Comparison of ENCODE assay signal across 25 cellular contexts in the genomic region with DNA sequence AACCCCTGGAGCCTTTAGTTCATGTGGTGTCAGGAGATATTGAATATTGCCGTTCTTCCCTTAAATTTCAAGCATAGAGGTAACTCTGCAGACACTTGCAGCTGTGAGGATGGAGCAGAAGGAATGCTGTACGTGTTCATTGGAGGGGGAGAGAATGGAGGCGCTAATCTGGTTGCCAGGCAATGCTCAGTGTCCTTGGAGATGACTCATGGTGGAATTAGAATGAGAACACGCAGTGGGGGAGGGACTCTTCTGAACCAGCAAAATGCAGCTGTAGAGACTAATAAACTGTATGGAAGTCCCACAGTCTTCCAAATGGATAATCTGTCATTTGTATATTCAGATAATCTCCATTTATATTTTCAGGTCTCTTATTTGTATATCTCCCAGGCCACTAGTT. TPM values are rescaled to one million over a fixed set of nuclear protein-coding genes. Genes with fewer than 3 reads are reported as not detected.
DNase-seq lines count a peak whose midpoint lies in the region; ATAC-seq, FAIRE-seq and TF ChIP-seq lines count a peak whose summit lies in the region.
"Had no signal": no experiment of that assay in that cellular context is flagged by ENCODE, and none has a peak within 500 bp of the region (broad histone marks: within the 10 kb centered on the region; RNA-seq: fewer than 3 reads in every experiment).

No MANE protein-coding gene starts in this region.

- H3K27me3 ChIP-seq in HepG2 (ENCODE audit: control insufficient read depth in 1 of 2, insufficient read depth in 2 of 2, low read length in 2 of 2) (no peaks in the 10 kb centered on the region), right lobe of liver (no peaks in the 10 kb centered on the region), dorsolateral prefrontal cortex (no peaks in the 10 kb centered on the region)
- H3K27me3 ChIP-seq: esophagus squamous epithelium had no signal

- no peak overlapping the region for H3K27ac Mint-ChIP-seq in chondrocyte (ENCODE audit: unreplicated experiment)
- H3K27ac Mint-ChIP-seq in CD14-positive monocyte: no peak overlapping the region
- H3K27ac Mint-ChIP-seq: activated CD4-positive, alpha-beta memory T cell treated with anti-CD3 and anti-CD28 coated beads, Interleukin-2, amount 10 ng/mL, durations not matched to agents 7 days and 5 days; activated naive CD4-positive, alpha-beta T cell treated with anti-CD3 and anti-CD28 coated beads, Interleukin-2, amount 50 U/mL, for 72 hours; CD8-positive, alpha-beta T cell; H9; nephron progenitor cell; stimulated activated naive B cell treated with anti-CD40 and anti-IgM and Interleukin-4, amounts not matched to agents 10 μg/mL and 1 μg/mL and 100 μg/mL, for 72 hours; T-helper 17 cell; type B pancreatic cell had no signal

- TF ChIP-seq EP300 in HepG2 (IDR thresholded peaks at IDR 0.05; ENCODE audit: low read depth in 2 of 2, low read length in 2 of 2) (no peak), HepG2 (CRISPR knock-in tag; IDR thresholded peaks at IDR 0.05; ENCODE audit: borderline replicate concordance) (no peak)

- H3K36me3 Mint-ChIP-seq in chondrocyte (ENCODE audit: low read depth) (no peaks in the 10 kb centered on the region), CD14-positive monocyte (no peaks in the 10 kb centered on the region)
- H3K36me3 Mint-ChIP-seq: IgD-negative memory B cell, type B pancreatic cell had no signal

- H3K36me3 ChIP-seq in HepG2 (replicated peaks in 1 of 2; ENCODE audit: control insufficient read depth in 1 of 2, insufficient read depth in 2 of 2, low read length in 2 of 2) (no peaks in the 10 kb centered on the region), right lobe of liver (no peaks in the 10 kb centered on the region)
- H3K36me3 ChIP-seq: esophagus squamous epithelium had no signal

- no peaks in the 10 kb centered on the region for H3K79me2 ChIP-seq in HepG2 (ENCODE audit: insufficient read depth, low read length)

- H3K9me3 ChIP-seq in HepG2 (ENCODE audit: low read length) (peaks cover 1% of the 10 kb centered on the region; the same call in 1 of the 2 replicates), right lobe of liver (no peaks in the 10 kb centered on the region)

- TF ChIP-seq CTCF in HepG2 (CRISPR knock-in tag; IDR thresholded peaks at IDR 0.05) (no peak), right lobe of liver (IDR thresholded peaks at IDR 0.05) (no peak), dorsolateral prefrontal cortex (IDR thresholded peaks at IDR 0.05 in 54 of 56, conservative IDR thresholded peaks at IDR 0.05 in 2 of 56; ENCODE audit: low read depth in 1 of 56, partially characterized antibody in 56 of 56) (peak in 14 of 56 donors; percentile 5 to 33 (median 18)), chondrocyte (IDR thresholded peaks at IDR 0.05) (no peak), CD14-positive monocyte (IDR thresholded peaks at IDR 0.05) (no peak)

- no peak overlapping the region for H3K9ac ChIP-seq in HepG2 (ENCODE audit: insufficient read depth, low read depth, low read length)

- intact Hi-C loops in HepG2 (cut with micrococcal nuclease; ENCODE audit: unreplicated experiment): no loop called here
- intact Hi-C loops in right lobe of liver (cut with DNase I): no loop called here
- intact Hi-C loops in dorsolateral prefrontal cortex (cut with DNase I): loop anchor here (5.0 kb wide), 2 partner anchors 145 to 405 kb away; no protein-coding TSS in a partner anchor
- intact Hi-C loops in CD14-positive monocyte (cut with micrococcal nuclease): no loop called here

- H3K4me1 ChIP-seq in HepG2 (ENCODE audit: insufficient read depth, low read length) (no peaks in the 10 kb centered on the region), right lobe of liver (no peaks in the 10 kb centered on the region)
- H3K4me1 ChIP-seq: esophagus squamous epithelium had no signal

- no peak overlapping the region for H3K27ac ChIP-seq in HepG2 (ENCODE audit: extremely low read length, insufficient read depth, low read length)
- H3K27ac ChIP-seq in right lobe of liver: no peak overlapping the region
- peak overlapping the region in 19 of 59 donors; percentile 3 to 92 (median 84) for H3K27ac ChIP-seq in dorsolateral prefrontal cortex
- H3K27ac ChIP-seq: esophagus squamous epithelium had no signal

- H3K4me3 Mint-ChIP-seq in chondrocyte (ENCODE audit: unreplicated experiment) (no peak overlapping the region), CD14-positive monocyte (no peak overlapping the region)
- H3K4me3 Mint-ChIP-seq: activated CD4-positive, alpha-beta memory T cell treated with anti-CD3 and anti-CD28 coated beads, Interleukin-2, amount 10 ng/mL, durations not matched to agents 7 days and 5 days; CD8-positive, alpha-beta T cell; H9; IgD-negative memory B cell; nephron progenitor cell; stimulated activated naive B cell treated with anti-CD40 and anti-IgM and Interleukin-4, amounts not matched to agents 10 μg/mL and 1 μg/mL and 100 μg/mL, for 72 hours; T-helper 17 cell; type B pancreatic cell had no signal

- in situ Hi-C loops in HepG2 (cut with HindIII; ENCODE audit: extremely low pct_ligation_motif_present, low pct_unique_long_range_greater_than_20kb): no loop called here

- ATAC-seq in HepG2 (no peak), right lobe of liver (no peak), GM19035 (IDR thresholded peaks at IDR 0.05; ENCODE audit: unreplicated experiment) (no peak)
- ATAC-seq: activated naive CD4-positive, alpha-beta T cell treated with anti-CD3 and anti-CD28 coated beads, Interleukin-2, amount 50 U/mL, for 72 hours; CD8-positive, alpha-beta T cell; stimulated activated naive B cell treated with anti-CD40 and anti-IgM and Interleukin-4, amounts not matched to agents 10 μg/mL and 1 μg/mL and 100 μg/mL, for 72 hours; T-helper 17 cell had no signal

- H3K27me3 Mint-ChIP-seq in chondrocyte (ENCODE audit: low read depth) (no peaks in the 10 kb centered on the region), CD14-positive monocyte (ENCODE audit: low read depth in 3 of 3) (peaks cover 0 to 3% (median 2%) of the 10 kb centered on the region in 3 donors)
- H3K27me3 Mint-ChIP-seq: activated CD4-positive, alpha-beta memory T cell treated with anti-CD3 and anti-CD28 coated beads, Interleukin-2, amount 10 ng/mL, durations not matched to agents 7 days and 5 days; IgD-negative memory B cell; stimulated activated naive B cell treated with anti-CD40 and anti-IgM and Interleukin-4, amounts not matched to agents 10 μg/mL and 1 μg/mL and 100 μg/mL, for 72 hours; T-helper 17 cell; type B pancreatic cell had no signal

- WGBS in HepG2 (ENCODE audit: low lambda C conversion rate): 2% methylated on average over 4 of the region's 4 CpGs
- 66% methylated on average over 4 of the region's 4 CpGs for WGBS in right lobe of liver (ENCODE audit: insufficient coverage, low coverage, low lambda C conversion rate, missing lambda C conversion rate)

- no peak for TF ChIP-seq POLR2A in HepG2 (IDR thresholded peaks at IDR 0.05; ENCODE audit: insufficient read depth in 1 of 2, low read depth in 2 of 2, low read length in 2 of 2)
- no peak for TF ChIP-seq POLR2A in right lobe of liver (IDR thresholded peaks at IDR 0.05)
- no peak for TF ChIP-seq POLR2A in erythroblast (IDR thresholded peaks at IDR 0.05; ENCODE audit: low read length)

- CTCF ChIA-PET in HepG2 (lab: Yijun Ruan, JAX; ENCODE audit: low intra/inter-chr PET ratio, low total read pairs): interaction anchor here (0.6 kb wide), 1 partner anchor 34 kb away, joined by 3 read pairs; no protein-coding TSS in a partner anchor

- DNase-seq in HepG2 (ENCODE audit: low spot score) (no peak), right lobe of liver (no peak), dorsolateral prefrontal cortex (peak in 9 of 10 donors; percentile 24 to 91 (median 69)), middle frontal gyrus (ENCODE audit: extremely low spot score, low spot score) (peak; percentile 72), chondrocyte (ENCODE audit: low spot score) (no peak), CD14-positive monocyte (ENCODE audit: low spot score) (no peak), erythroblast (lab: John Stamatoyannopoulos, UW) (no peak)
- DNase-seq: activated CD4-positive, alpha-beta memory T cell treated with anti-CD3 and anti-CD28 coated beads, Interleukin-2, amount 10 ng/mL, durations not matched to agents 7 days and 5 days; activated T-cell treated with anti-CD3 and anti-CD28 coated beads, Interleukin-2, amount 50 U/mL, for 48 hours; CD8-positive, alpha-beta T cell; esophagus squamous epithelium; H9; islet precursor cell; NCI-H1694 treated with DMSO at 0.1 percent for 48 hours; nephron progenitor cell; stimulated activated naive B cell treated with anti-CD40 and anti-IgM and Interleukin-4, amounts not matched to agents 10 μg/mL and 1 μg/mL and 100 μg/mL, for 72 hours; T-helper 17 cell had no signal

- TF ChIP-seq RAD21 in HepG2 (CRISPR knock-in tag; IDR thresholded peaks at IDR 0.05): no peak

- no peaks in the 10 kb centered on the region for H4K20me1 ChIP-seq in HepG2 (ENCODE audit: insufficient read depth, low read length)

- no peak overlapping the region for H2AFZ ChIP-seq in HepG2 (ENCODE audit: low read length)

- H3K4me3 ChIP-seq in HepG2 (replicated peaks in 1 of 3; ENCODE audit: insufficient read depth in 1 of 3, low read depth in 2 of 3, low read length in 3 of 3) (no peak overlapping the region), right lobe of liver (no peak overlapping the region), dorsolateral prefrontal cortex (peak overlapping the region in 8 of 59 donors; percentile 1 to 22 (median 14))
- H3K4me3 ChIP-seq: esophagus squamous epithelium had no signal

- H3K4me1 Mint-ChIP-seq in chondrocyte (ENCODE audit: low read depth) (no peaks in the 10 kb centered on the region), CD14-positive monocyte (no peaks in the 10 kb centered on the region)
- H3K4me1 Mint-ChIP-seq: activated CD4-positive, alpha-beta memory T cell treated with anti-CD3 and anti-CD28 coated beads, Interleukin-2, amount 10 ng/mL, durations not matched to agents 7 days and 5 days; H9; IgD-negative memory B cell; nephron progenitor cell; T-helper 17 cell had no signal

- H3K9me3 Mint-ChIP-seq in chondrocyte (ENCODE audit: low read depth) (peaks cover 33% of the 10 kb centered on the region), CD14-positive monocyte (peaks cover 7 to 37% (median 28%) of the 10 kb centered on the region in 7 donors)

- H3K4me2 ChIP-seq in HepG2 (ENCODE audit: low read depth, low read length): no peak overlapping the region

- POLR2A ChIA-PET in HepG2 (lab: Yijun Ruan, JAX): no interaction called here

- no peak for FAIRE-seq in HepG2 (lab: Jason Lieb, UNC)
- FAIRE-seq: bronchial epithelial cell, GM19239 had no signal

- no TSS peak for BruUV-seq in HepG2 (replicated peaks; lab: Mats Ljungman, UMichigan)

RNA-seq across cellular contexts. Expression of a gene that starts 20.9 kb away (rescaled TPM):
- total RNA-seq in HepG2 (2016; rRNA removed; fragmentation: Illumina TruSeq; extraction: Trizol) (not detected in 2 replicates), right lobe of liver (1 to 10 TPM in 1 of 6 experiments, under 1 TPM in 5; 0.15 to 1.3 (median 0.53) TPM), dorsolateral prefrontal cortex (10 to 100 TPM in 70 of 120 experiments, 1 to 10 TPM in 50; 4.6 to 16.9 (median 10.4) TPM), chondrocyte (not detected in 3 replicates)
- not detected in 2 replicates for total RNA-seq in HepG2 (2016; cell fraction: cytosol; rRNA removed; fragmentation: Illumina TruSeq; extraction: Trizol; ENCODE audit: low read depth)
- total RNA-seq in HepG2 (2016; cell fraction: insoluble cytoplasmic fraction; rRNA removed; fragmentation: Illumina TruSeq; extraction: Trizol): not detected in 2 replicates
- not detected in 2 replicates for total RNA-seq in HepG2 (2016; cell fraction: membrane; rRNA removed; fragmentation: Illumina TruSeq; extraction: Trizol)
- total RNA-seq in HepG2 (2016; cell fraction: nucleus; rRNA removed; fragmentation: Illumina TruSeq; extraction: Trizol): not detected in 2 replicates
- polyA plus RNA-seq in HepG2 (2011; rRNA removed) (not detected in 2 replicates), CD14-positive monocyte (not detected)
- not detected in 2 replicates for polyA plus RNA-seq in HepG2 (2011; cell fraction: cytosol; rRNA removed)
- not detected in 2 replicates for polyA plus RNA-seq in HepG2 (2011; cell fraction: nucleus; rRNA removed)
- not detected in 2 replicates for polyA plus RNA-seq in HepG2 (2012)
- polyA plus RNA-seq in HepG2 (2016; cell fraction: cytosol; fragmentation: Illumina TruSeq; extraction: Trizol; ENCODE audit: low read depth): not detected in 2 replicates
- polyA plus RNA-seq in HepG2 (2016; cell fraction: insoluble cytoplasmic fraction; fragmentation: Illumina TruSeq; extraction: Trizol; ENCODE audit: low read depth): not detected in 2 replicates
- not detected in 2 replicates for polyA plus RNA-seq in HepG2 (2016; cell fraction: membrane; fragmentation: Illumina TruSeq; extraction: Trizol; ENCODE audit: low read depth)
- not detected in 2 replicates for polyA plus RNA-seq in HepG2 (2016; cell fraction: nucleus; fragmentation: Illumina TruSeq; extraction: Trizol; ENCODE audit: insufficient read depth, low read depth)
- not detected in 2 replicates for polyA minus RNA-seq in HepG2 (2011; rRNA and poly(A)+ RNA removed; ENCODE audit: low replicate concordance)
- not detected in 2 replicates for polyA minus RNA-seq in HepG2 (2011; cell fraction: cytosol; rRNA and poly(A)+ RNA removed)
- polyA minus RNA-seq in HepG2 (2011; cell fraction: nucleus; rRNA and poly(A)+ RNA removed): not detected in 2 replicates
- total RNA-seq: NCI-H460 had no signal
- polyA plus RNA-seq: AG04450 had no signal

RNA-seq across cellular contexts. Expression of a gene that starts 49.5 kb away (rescaled TPM):
- total RNA-seq in HepG2 (2016; rRNA removed; fragmentation: Illumina TruSeq; extraction: Trizol) (0.49 and 0.53 TPM in 2 replicates), right lobe of liver (not detected), dorsolateral prefrontal cortex (10 to 100 TPM in 71 of 120 experiments, 1 to 10 TPM in 49; 2.6 to 24.7 (median 10.9) TPM), chondrocyte (0.20 to 1.1 TPM (median 0.67 TPM) in 3 replicates)
- not detected in 2 replicates for total RNA-seq in HepG2 (2016; cell fraction: cytosol; rRNA removed; fragmentation: Illumina TruSeq; extraction: Trizol; ENCODE audit: low read depth)
- total RNA-seq in HepG2 (2016; cell fraction: insoluble cytoplasmic fraction; rRNA removed; fragmentation: Illumina TruSeq; extraction: Trizol): 0.28 and 0.42 TPM in 2 replicates
- 0.22 and 0.28 TPM in 2 replicates for total RNA-seq in HepG2 (2016; cell fraction: membrane; rRNA removed; fragmentation: Illumina TruSeq; extraction: Trizol)
- 0.60 and 0.75 TPM in 2 replicates for total RNA-seq in HepG2 (2016; cell fraction: nucleus; rRNA removed; fragmentation: Illumina TruSeq; extraction: Trizol)
- polyA plus RNA-seq in HepG2 (2011; rRNA removed) (0.16 and 0.21 TPM in 2 replicates), CD14-positive monocyte (not detected)
- polyA plus RNA-seq in HepG2 (2011; cell fraction: cytosol; rRNA removed): 0.21 TPM in 1 of 2 replicates, not detected in the other
- polyA plus RNA-seq in HepG2 (2011; cell fraction: nucleus; rRNA removed): 0.59 TPM in 1 of 2 replicates, not detected in the other
- polyA plus RNA-seq in HepG2 (2012): 0.27 and 0.55 TPM in 2 replicates
- 0.32 TPM in 1 of 2 replicates, not detected in the other for polyA plus RNA-seq in HepG2 (2016; cell fraction: cytosol; fragmentation: Illumina TruSeq; extraction: Trizol; ENCODE audit: low read depth)
- 0.54 and 0.95 TPM in 2 replicates for polyA plus RNA-seq in HepG2 (2016; cell fraction: insoluble cytoplasmic fraction; fragmentation: Illumina TruSeq; extraction: Trizol; ENCODE audit: low read depth)
- polyA plus RNA-seq in HepG2 (2016; cell fraction: membrane; fragmentation: Illumina TruSeq; extraction: Trizol; ENCODE audit: low read depth): 0.35 TPM in 1 of 2 replicates, not detected in the other
- polyA plus RNA-seq in HepG2 (2016; cell fraction: nucleus; fragmentation: Illumina TruSeq; extraction: Trizol; ENCODE audit: insufficient read depth, low read depth): 1.1 and 2.3 TPM in 2 replicates
- not detected in 2 replicates for polyA minus RNA-seq in HepG2 (2011; rRNA and poly(A)+ RNA removed; ENCODE audit: low replicate concordance)
- not detected in 2 replicates for polyA minus RNA-seq in HepG2 (2011; cell fraction: cytosol; rRNA and poly(A)+ RNA removed)
- polyA minus RNA-seq in HepG2 (2011; cell fraction: nucleus; rRNA and poly(A)+ RNA removed): not detected in 2 replicates
- total RNA-seq: bronchial epithelial cell; CD8-positive, alpha-beta T cell; T-helper 17 cell had no signal
- polyA plus RNA-seq: IgD-negative memory B cell had no signal

Comparison
In these comparisons a context has a peak if more than half of its experiments do, and no peak if none do; other contexts are left out.
1. DNase-seq: peak in dorsolateral prefrontal cortex (9 of 10) and middle frontal gyrus (single experiment); none in HepG2 (single experiment), right lobe of liver (0 of 3), chondrocyte (single experiment), CD14-positive monocyte (single experiment) and erythroblast (0 of 2).
2. intact Hi-C loops: an anchor here in dorsolateral prefrontal cortex (5.0 kb wide); none called in HepG2, right lobe of liver and CD14-positive monocyte.